Comparison of ENCODE assay signal across 8 cellular contexts in the genomic region with DNA sequence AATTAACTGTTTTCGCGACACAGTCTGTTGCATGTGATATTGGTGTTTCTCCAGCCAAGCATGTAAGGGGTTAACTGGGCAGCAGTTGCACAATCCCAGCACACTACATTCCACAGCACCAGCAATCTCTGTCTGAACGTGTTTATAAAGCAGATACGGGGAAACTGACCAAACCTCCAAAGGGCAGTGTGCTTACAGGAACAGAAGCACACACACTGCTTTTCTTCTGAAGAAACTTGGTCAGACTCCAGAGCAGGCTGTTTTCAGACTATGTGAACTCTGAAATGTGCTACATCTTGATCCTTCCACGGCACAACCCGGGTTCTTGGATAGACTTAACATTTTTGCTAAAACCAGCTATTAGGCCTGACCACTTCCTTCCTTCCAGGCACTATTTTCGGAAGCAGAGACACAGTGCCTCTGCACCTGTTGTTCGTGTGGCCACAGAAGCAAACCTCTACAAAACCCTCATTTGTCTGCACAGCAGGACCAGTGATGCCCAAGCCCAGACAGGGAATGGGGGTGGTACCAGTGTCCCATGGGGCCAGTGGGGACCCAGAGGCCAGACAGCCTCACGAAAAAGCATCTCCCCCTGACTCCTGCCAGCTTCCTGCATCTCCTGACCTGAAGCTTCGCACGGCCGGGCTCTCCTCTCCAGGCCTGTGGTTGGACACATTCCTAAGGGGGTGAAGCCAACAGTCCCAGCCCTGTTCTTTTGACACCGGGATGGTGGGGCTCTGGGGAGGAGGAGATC.
DNase-seq lines count a peak whose midpoint lies in the region; ATAC-seq and TF ChIP-seq lines count a peak whose summit lies in the region.

No MANE protein-coding gene starts in this region.

- POLR2A ChIA-PET in GM10248 (lab: Yijun Ruan, JAX) (interaction anchor here (0.6 to 1.1 kb wide), 2 partner anchors 37 to 118 kb away, joined by 3 read pairs; no protein-coding TSS in a partner anchor), WTC11 (lab: Charles Lee) (interaction anchor here (0.6 kb wide), 1 partner anchor 32 kb away, joined by 4 read pairs; no protein-coding TSS in a partner anchor)

- H3K4me3 Mint-ChIP-seq in WTC11 (no peak overlapping the region), glutamatergic neuron (ENCODE audit: unreplicated experiment) (peak overlapping the region; percentile 0)

- peak overlapping the region; percentile 30 for H3K4me3 ChIP-seq in skeletal muscle cell (ENCODE audit: low read depth, low read length)

- TF ChIP-seq CTCF in GM10248 (IDR thresholded peaks at IDR 0.05; ENCODE audit: control extremely low read depth, extremely low read depth, low read depth, missing control alignments), result no peak
- no peak for TF ChIP-seq CTCF in WTC11 (IDR thresholded peaks at IDR 0.05)
- TF ChIP-seq CTCF in glutamatergic neuron (IDR thresholded peaks at IDR 0.05; ENCODE audit: partially characterized antibody, unreplicated experiment), result no peak

- peak overlapping the region; percentile 76 for H3K27ac Mint-ChIP-seq in WTC11
- H3K27ac Mint-ChIP-seq in glutamatergic neuron (ENCODE audit: unreplicated experiment), result no peak overlapping the region

- H3K27me3 Mint-ChIP-seq in WTC11 (ENCODE audit: low read depth), result no peaks in the 10 kb centered on the region
- H3K27me3 Mint-ChIP-seq in glutamatergic neuron (ENCODE audit: unreplicated experiment), result no peaks in the 10 kb centered on the region

- H3K4me1 Mint-ChIP-seq in WTC11 (peaks cover 74% of the 10 kb centered on the region), glutamatergic neuron (ENCODE audit: low read depth, unreplicated experiment) (peaks cover 29% of the 10 kb centered on the region)

- peaks cover 10% of the 10 kb centered on the region for H3K36me3 Mint-ChIP-seq in WTC11
- peaks cover 6% of the 10 kb centered on the region for H3K36me3 Mint-ChIP-seq in glutamatergic neuron (ENCODE audit: unreplicated experiment)

- DNase-seq in GM10248 (ENCODE audit: extremely low spot score), result peak; percentile 46
- peak; percentile 70 for DNase-seq in HPDE6-E6E7 (ENCODE audit: extremely low spot score)
- no peak for DNase-seq in WTC11 (ENCODE audit: low spot score)
- no peak for DNase-seq in glutamatergic neuron
- DNase-seq in skeletal muscle cell (ENCODE audit: low read depth), result peak; percentile 94
- no peak for DNase-seq in GDM1 (lab: John Stamatoyannopoulos, UW)
- DNase-seq in DMS153 treated with DMSO at 0.1 percent for 48 hours (lab: John Stamatoyannopoulos, UW; ENCODE audit: unreplicated experiment), result no peak

- CTCF ChIA-PET in GM10248 (lab: Yijun Ruan, JAX), result interaction anchor here (1.0 to 4.7 kb wide), 8 partner anchors 8 to 120 kb away, joined by 3 to 26 read pairs (median 4); no protein-coding TSS in a partner anchor
- CTCF ChIA-PET in WTC11 (lab: Charles Lee), result no interaction called here

- ATAC-seq in GM21447 (IDR thresholded peaks at IDR 0.05; ENCODE audit: unreplicated experiment) (peak; percentile 83), WTC11 (0 out of 2 replicates have a peak, but pooled peaks have one; percentile 5)

- H3K9me3 Mint-ChIP-seq in WTC11, result peaks cover 9% of the 10 kb centered on the region; the same call in 1 of the 2 replicates
- H3K9me3 Mint-ChIP-seq in glutamatergic neuron (ENCODE audit: unreplicated experiment), result no peaks in the 10 kb centered on the region

TF ChIP-seq in WTC11, 78 proteins besides CTCF, POLR2A, EP300 and RAD21:
- no peak for TF ChIP-seq MXD4 (CRISPR knock-in tag; IDR thresholded peaks at IDR 0.05; ENCODE audit: borderline replicate concordance)
- TF ChIP-seq ESRRA (CRISPR knock-in tag; IDR thresholded peaks at IDR 0.05; ENCODE audit: borderline replicate concordance), result no peak
- TF ChIP-seq, protein P1, sequence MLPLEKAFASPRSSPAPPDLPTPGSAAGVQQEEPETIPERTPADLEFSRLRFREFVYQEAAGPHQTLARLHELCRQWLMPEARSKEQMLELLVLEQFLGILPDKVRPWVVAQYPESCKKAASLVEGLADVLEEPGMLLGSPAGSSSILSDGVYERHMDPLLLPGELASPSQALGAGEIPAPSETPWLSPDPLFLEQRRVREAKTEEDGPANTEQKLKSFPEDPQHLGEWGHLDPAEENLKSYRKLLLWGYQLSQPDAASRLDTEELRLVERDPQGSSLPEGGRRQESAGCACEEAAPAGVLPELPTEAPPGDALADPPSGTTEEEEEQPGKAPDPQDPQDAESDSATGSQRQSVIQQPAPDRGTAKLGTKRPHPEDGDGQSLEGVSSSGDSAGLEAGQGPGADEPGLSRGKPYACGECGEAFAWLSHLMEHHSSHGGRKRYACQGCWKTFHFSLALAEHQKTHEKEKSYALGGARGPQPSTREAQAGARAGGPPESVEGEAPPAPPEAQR (CRISPR knock-in tag; IDR thresholded peaks at IDR 0.05), result no peak
- TF ChIP-seq GRHL2 (CRISPR knock-in tag; IDR thresholded peaks at IDR 0.05; ENCODE audit: insufficient replicate concordance, severe bottlenecking), result no peak
- no peak for TF ChIP-seq NFATC4 (CRISPR knock-in tag; IDR thresholded peaks at IDR 0.05)
- no peak for TF ChIP-seq TCF7 (CRISPR knock-in tag; IDR thresholded peaks at IDR 0.05; ENCODE audit: low read depth)
- TF ChIP-seq, protein P2, sequence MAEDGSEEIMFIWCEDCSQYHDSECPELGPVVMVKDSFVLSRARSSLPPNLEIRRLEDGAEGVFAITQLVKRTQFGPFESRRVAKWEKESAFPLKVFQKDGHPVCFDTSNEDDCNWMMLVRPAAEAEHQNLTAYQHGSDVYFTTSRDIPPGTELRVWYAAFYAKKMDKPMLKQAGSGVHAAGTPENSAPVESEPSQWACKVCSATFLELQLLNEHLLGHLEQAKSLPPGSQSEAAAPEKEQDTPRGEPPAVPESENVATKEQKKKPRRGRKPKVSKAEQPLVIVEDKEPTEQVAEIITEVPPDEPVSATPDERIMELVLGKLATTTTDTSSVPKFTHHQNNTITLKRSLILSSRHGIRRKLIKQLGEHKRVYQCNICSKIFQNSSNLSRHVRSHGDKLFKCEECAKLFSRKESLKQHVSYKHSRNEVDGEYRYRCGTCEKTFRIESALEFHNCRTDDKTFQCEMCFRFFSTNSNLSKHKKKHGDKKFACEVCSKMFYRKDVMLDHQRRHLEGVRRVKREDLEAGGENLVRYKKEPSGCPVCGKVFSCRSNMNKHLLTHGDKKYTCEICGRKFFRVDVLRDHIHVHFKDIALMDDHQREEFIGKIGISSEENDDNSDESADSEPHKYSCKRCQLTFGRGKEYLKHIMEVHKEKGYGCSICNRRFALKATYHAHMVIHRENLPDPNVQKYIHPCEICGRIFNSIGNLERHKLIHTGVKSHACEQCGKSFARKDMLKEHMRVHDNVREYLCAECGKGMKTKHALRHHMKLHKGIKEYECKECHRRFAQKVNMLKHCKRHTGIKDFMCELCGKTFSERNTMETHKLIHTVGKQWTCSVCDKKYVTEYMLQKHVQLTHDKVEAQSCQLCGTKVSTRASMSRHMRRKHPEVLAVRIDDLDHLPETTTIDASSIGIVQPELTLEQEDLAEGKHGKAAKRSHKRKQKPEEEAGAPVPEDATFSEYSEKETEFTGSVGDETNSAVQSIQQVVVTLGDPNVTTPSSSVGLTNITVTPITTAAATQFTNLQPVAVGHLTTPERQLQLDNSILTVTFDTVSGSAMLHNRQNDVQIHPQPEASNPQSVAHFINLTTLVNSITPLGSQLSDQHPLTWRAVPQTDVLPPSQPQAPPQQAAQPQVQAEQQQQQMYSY (CRISPR knock-in tag; IDR thresholded peaks at IDR 0.05), result no peak
- no peak for TF ChIP-seq CREM (CRISPR knock-in tag; IDR thresholded peaks at IDR 0.05)
- TF ChIP-seq ZNF219 (CRISPR knock-in tag; IDR thresholded peaks at IDR 0.05; ENCODE audit: borderline replicate concordance), result no peak

Comparison
In these comparisons a context has a peak if more than half of its experiments do, and no peak if none do; other contexts are left out.
1. DNase-seq: peak in GM10248 (single experiment), HPDE6-E6E7 (single experiment) and skeletal muscle cell (single experiment); none in WTC11 (single experiment), glutamatergic neuron (single experiment), GDM1 (single experiment) and DMS153 treated with DMSO at 0.1 percent for 48 hours (single experiment).